Comparison of ENCODE assay signal across 1 cellular context in the genomic region with DNA sequence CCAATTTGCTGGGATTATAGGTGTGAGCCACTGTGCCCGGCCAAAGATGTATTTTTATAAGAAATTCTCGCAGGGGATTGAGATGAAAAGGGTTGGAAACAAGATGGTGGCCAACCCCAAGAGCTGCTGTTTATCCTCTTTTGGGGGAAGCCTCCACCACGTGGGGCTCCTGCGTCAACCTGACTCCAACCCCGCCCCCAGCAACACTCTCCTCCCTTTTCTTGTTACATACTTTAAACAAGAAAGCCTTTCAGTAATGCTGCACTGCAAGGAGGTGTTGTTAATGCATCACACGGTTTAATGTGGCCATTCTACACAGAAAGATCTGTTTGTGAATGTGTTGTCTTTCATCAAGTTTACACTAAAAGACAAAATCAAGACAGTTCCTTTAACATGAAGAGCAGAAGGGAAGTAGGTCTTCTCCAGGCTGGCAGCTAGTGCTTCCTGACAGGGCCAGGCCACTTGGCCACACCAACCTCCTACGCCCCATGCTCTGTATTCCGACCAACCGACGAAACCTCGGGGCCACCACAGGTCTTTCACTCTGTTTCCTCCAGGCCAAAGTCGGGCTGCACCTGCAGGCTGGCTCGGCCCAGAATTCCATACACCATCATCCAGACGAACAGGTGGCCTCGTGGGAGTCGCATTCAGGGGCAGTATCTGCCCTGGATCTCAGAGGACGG.
TF ChIP-seq lines count a peak whose summit lies in the region.

No MANE protein-coding gene starts in this region.

TF ChIP-seq in GM12878, 131 proteins besides CTCF, POLR2A, EP300 and RAD21 (continued from another document and continues in another):
- TF ChIP-seq, protein P1, sequence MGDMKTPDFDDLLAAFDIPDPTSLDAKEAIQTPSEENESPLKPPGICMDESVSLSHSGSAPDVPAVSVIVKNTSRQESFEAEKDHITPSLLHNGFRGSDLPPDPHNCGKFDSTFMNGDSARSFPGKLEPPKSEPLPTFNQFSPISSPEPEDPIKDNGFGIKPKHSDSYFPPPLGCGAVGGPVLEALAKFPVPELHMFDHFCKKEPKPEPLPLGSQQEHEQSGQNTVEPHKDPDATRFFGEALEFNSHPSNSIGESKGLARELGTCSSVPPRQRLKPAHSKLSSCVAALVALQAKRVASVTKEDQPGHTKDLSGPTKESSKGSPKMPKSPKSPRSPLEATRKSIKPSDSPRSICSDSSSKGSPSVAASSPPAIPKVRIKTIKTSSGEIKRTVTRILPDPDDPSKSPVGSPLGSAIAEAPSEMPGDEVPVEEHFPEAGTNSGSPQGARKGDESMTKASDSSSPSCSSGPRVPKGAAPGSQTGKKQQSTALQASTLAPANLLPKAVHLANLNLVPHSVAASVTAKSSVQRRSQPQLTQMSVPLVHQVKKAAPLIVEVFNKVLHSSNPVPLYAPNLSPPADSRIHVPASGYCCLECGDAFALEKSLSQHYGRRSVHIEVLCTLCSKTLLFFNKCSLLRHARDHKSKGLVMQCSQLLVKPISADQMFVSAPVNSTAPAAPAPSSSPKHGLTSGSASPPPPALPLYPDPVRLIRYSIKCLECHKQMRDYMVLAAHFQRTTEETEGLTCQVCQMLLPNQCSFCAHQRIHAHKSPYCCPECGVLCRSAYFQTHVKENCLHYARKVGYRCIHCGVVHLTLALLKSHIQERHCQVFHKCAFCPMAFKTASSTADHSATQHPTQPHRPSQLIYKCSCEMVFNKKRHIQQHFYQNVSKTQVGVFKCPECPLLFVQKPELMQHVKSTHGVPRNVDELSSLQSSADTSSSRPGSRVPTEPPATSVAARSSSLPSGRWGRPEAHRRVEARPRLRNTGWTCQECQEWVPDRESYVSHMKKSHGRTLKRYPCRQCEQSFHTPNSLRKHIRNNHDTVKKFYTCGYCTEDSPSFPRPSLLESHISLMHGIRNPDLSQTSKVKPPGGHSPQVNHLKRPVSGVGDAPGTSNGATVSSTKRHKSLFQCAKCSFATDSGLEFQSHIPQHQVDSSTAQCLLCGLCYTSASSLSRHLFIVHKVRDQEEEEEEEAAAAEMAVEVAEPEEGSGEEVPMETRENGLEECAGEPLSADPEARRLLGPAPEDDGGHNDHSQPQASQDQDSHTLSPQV (IDR thresholded peaks at IDR 0.05), result 0 out of 2 replicates have a peak, but pooled peaks have one; percentile 6
- TF ChIP-seq TAF1 (IDR thresholded peaks at IDR 0.05; ENCODE audit: borderline replicate concordance, low read depth, low read length) (no peak), TARDBP (IDR thresholded peaks at IDR 0.05; ENCODE audit: borderline replicate concordance) (no peak), MTA3 (IDR thresholded peaks at IDR 0.05; ENCODE audit: borderline replicate concordance, low read length) (no peak), CREB1 (IDR thresholded peaks at IDR 0.05; ENCODE audit: low read depth) (peak; percentile 54; the same call in 1 of the 2 replicates), MXI1 (IDR thresholded peaks at IDR 0.05; ENCODE audit: low read depth, low read length) (0 out of 2 replicates have a peak, but pooled peaks have one; percentile 22), PAX5 (IDR thresholded peaks at IDR 0.05; ENCODE audit: borderline replicate concordance, low read depth, low read length) (no peak), NR2C1 (IDR thresholded peaks at IDR 0.05) (no peak), GABPA (IDR thresholded peaks at IDR 0.05; ENCODE audit: low read depth) (no peak), CHD4 (IDR thresholded peaks at IDR 0.05) (no peak), POU2F2 (IDR thresholded peaks at IDR 0.05; ENCODE audit: borderline replicate concordance, low read depth, low read length) (no peak), TCF3 (IDR thresholded peaks at IDR 0.05; ENCODE audit: borderline replicate concordance, insufficient read depth, low read depth, low read length) (no peak), CBFB (IDR thresholded peaks at IDR 0.05; ENCODE audit: low read depth) (no peak), BACH1 (IDR thresholded peaks at IDR 0.05; ENCODE audit: borderline replicate concordance) (no peak), POLR2AphosphoS5 (IDR thresholded peaks at IDR 0.05; ENCODE audit: low read length) (peak; percentile 37; the same call in 1 of the 2 replicates), YBX1 (IDR thresholded peaks at IDR 0.05) (no peak), CREM (IDR thresholded peaks at IDR 0.05; ENCODE audit: low read depth) (no peak), GATAD2B (conservative IDR thresholded peaks at IDR 0.05; ENCODE audit: low read depth) (no peak), MEF2B (IDR thresholded peaks at IDR 0.05; ENCODE audit: partially characterized antibody, poor library complexity, severe bottlenecking) (no peak), ZNF384 (IDR thresholded peaks at IDR 0.05; ENCODE audit: borderline replicate concordance, low read depth, low read length) (no peak), STAT3 (IDR thresholded peaks at IDR 0.05; ENCODE audit: low read depth, low read length) (no peak), ZNF274 (IDR thresholded peaks at IDR 0.05; ENCODE audit: insufficient read depth, insufficient read length) (no peak), SIN3A (IDR thresholded peaks at IDR 0.05; ENCODE audit: low read depth, low read length) (no peak), LARP7 (IDR thresholded peaks at IDR 0.05) (no peak), ATF7 (IDR thresholded peaks at IDR 0.05; ENCODE audit: low read depth) (no peak)
- TF ChIP-seq, protein P2, sequence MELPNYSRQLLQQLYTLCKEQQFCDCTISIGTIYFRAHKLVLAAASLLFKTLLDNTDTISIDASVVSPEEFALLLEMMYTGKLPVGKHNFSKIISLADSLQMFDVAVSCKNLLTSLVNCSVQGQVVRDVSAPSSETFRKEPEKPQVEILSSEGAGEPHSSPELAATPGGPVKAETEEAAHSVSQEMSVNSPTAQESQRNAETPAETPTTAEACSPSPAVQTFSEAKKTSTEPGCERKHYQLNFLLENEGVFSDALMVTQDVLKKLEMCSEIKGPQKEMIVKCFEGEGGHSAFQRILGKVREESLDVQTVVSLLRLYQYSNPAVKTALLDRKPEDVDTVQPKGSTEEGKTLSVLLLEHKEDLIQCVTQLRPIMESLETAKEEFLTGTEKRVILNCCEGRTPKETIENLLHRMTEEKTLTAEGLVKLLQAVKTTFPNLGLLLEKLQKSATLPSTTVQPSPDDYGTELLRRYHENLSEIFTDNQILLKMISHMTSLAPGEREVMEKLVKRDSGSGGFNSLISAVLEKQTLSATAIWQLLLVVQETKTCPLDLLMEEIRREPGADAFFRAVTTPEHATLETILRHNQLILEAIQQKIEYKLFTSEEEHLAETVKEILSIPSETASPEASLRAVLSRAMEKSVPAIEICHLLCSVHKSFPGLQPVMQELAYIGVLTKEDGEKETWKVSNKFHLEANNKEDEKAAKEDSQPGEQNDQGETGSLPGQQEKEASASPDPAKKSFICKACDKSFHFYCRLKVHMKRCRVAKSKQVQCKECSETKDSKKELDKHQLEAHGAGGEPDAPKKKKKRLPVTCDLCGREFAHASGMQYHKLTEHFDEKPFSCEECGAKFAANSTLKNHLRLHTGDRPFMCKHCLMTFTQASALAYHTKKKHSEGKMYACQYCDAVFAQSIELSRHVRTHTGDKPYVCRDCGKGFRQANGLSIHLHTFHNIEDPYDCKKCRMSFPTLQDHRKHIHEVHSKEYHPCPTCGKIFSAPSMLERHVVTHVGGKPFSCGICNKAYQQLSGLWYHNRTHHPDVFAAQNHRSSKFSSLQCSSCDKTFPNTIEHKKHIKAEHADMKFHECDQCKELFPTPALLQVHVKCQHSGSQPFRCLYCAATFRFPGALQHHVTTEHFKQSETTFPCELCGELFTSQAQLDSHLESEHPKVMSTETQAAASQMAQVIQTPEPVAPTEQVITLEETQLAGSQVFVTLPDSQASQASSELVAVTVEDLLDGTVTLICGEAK (IDR thresholded peaks at IDR 0.05; ENCODE audit: borderline replicate concordance), result no peak
- TF ChIP-seq, protein P3, sequence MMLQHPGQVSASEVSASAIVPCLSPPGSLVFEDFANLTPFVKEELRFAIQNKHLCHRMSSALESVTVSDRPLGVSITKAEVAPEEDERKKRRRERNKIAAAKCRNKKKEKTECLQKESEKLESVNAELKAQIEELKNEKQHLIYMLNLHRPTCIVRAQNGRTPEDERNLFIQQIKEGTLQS (IDR thresholded peaks at IDR 0.05; ENCODE audit: borderline replicate concordance, extremely low read depth, low read depth, low read length), result no peak
- TF ChIP-seq, protein P4, sequence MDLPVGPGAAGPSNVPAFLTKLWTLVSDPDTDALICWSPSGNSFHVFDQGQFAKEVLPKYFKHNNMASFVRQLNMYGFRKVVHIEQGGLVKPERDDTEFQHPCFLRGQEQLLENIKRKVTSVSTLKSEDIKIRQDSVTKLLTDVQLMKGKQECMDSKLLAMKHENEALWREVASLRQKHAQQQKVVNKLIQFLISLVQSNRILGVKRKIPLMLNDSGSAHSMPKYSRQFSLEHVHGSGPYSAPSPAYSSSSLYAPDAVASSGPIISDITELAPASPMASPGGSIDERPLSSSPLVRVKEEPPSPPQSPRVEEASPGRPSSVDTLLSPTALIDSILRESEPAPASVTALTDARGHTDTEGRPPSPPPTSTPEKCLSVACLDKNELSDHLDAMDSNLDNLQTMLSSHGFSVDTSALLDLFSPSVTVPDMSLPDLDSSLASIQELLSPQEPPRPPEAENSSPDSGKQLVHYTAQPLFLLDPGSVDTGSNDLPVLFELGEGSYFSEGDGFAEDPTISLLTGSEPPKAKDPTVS (IDR thresholded peaks at IDR 0.05; ENCODE audit: low read depth, low read length), result no peak
- TF ChIP-seq, protein P5, sequence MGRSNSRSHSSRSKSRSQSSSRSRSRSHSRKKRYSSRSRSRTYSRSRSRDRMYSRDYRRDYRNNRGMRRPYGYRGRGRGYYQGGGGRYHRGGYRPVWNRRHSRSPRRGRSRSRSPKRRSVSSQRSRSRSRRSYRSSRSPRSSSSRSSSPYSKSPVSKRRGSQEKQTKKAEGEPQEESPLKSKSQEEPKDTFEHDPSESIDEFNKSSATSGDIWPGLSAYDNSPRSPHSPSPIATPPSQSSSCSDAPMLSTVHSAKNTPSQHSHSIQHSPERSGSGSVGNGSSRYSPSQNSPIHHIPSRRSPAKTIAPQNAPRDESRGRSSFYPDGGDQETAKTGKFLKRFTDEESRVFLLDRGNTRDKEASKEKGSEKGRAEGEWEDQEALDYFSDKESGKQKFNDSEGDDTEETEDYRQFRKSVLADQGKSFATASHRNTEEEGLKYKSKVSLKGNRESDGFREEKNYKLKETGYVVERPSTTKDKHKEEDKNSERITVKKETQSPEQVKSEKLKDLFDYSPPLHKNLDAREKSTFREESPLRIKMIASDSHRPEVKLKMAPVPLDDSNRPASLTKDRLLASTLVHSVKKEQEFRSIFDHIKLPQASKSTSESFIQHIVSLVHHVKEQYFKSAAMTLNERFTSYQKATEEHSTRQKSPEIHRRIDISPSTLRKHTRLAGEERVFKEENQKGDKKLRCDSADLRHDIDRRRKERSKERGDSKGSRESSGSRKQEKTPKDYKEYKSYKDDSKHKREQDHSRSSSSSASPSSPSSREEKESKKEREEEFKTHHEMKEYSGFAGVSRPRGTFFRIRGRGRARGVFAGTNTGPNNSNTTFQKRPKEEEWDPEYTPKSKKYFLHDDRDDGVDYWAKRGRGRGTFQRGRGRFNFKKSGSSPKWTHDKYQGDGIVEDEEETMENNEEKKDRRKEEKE (IDR thresholded peaks at IDR 0.05), result no peak
- TF ChIP-seq, protein P6, sequence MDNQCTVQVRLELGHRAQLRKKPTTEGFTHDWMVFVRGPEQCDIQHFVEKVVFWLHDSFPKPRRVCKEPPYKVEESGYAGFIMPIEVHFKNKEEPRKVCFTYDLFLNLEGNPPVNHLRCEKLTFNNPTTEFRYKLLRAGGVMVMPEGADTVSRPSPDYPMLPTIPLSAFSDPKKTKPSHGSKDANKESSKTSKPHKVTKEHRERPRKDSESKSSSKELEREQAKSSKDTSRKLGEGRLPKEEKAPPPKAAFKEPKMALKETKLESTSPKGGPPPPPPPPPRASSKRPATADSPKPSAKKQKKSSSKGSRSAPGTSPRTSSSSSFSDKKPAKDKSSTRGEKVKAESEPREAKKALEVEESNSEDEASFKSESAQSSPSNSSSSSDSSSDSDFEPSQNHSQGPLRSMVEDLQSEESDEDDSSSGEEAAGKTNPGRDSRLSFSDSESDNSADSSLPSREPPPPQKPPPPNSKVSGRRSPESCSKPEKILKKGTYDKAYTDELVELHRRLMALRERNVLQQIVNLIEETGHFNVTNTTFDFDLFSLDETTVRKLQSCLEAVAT (IDR thresholded peaks at IDR 0.05), result no peak
- TF ChIP-seq, protein P7, sequence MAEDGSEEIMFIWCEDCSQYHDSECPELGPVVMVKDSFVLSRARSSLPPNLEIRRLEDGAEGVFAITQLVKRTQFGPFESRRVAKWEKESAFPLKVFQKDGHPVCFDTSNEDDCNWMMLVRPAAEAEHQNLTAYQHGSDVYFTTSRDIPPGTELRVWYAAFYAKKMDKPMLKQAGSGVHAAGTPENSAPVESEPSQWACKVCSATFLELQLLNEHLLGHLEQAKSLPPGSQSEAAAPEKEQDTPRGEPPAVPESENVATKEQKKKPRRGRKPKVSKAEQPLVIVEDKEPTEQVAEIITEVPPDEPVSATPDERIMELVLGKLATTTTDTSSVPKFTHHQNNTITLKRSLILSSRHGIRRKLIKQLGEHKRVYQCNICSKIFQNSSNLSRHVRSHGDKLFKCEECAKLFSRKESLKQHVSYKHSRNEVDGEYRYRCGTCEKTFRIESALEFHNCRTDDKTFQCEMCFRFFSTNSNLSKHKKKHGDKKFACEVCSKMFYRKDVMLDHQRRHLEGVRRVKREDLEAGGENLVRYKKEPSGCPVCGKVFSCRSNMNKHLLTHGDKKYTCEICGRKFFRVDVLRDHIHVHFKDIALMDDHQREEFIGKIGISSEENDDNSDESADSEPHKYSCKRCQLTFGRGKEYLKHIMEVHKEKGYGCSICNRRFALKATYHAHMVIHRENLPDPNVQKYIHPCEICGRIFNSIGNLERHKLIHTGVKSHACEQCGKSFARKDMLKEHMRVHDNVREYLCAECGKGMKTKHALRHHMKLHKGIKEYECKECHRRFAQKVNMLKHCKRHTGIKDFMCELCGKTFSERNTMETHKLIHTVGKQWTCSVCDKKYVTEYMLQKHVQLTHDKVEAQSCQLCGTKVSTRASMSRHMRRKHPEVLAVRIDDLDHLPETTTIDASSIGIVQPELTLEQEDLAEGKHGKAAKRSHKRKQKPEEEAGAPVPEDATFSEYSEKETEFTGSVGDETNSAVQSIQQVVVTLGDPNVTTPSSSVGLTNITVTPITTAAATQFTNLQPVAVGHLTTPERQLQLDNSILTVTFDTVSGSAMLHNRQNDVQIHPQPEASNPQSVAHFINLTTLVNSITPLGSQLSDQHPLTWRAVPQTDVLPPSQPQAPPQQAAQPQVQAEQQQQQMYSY (CRISPR knock-in tag; IDR thresholded peaks at IDR 0.05), result no peak
- TF ChIP-seq, protein P8, sequence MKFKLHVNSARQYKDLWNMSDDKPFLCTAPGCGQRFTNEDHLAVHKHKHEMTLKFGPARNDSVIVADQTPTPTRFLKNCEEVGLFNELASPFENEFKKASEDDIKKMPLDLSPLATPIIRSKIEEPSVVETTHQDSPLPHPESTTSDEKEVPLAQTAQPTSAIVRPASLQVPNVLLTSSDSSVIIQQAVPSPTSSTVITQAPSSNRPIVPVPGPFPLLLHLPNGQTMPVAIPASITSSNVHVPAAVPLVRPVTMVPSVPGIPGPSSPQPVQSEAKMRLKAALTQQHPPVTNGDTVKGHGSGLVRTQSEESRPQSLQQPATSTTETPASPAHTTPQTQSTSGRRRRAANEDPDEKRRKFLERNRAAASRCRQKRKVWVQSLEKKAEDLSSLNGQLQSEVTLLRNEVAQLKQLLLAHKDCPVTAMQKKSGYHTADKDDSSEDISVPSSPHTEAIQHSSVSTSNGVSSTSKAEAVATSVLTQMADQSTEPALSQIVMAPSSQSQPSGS (IDR thresholded peaks at IDR 0.05; ENCODE audit: low read length), result no peak
